11 cellular contexts compared by ENCODE assay signal in the genomic region with DNA sequence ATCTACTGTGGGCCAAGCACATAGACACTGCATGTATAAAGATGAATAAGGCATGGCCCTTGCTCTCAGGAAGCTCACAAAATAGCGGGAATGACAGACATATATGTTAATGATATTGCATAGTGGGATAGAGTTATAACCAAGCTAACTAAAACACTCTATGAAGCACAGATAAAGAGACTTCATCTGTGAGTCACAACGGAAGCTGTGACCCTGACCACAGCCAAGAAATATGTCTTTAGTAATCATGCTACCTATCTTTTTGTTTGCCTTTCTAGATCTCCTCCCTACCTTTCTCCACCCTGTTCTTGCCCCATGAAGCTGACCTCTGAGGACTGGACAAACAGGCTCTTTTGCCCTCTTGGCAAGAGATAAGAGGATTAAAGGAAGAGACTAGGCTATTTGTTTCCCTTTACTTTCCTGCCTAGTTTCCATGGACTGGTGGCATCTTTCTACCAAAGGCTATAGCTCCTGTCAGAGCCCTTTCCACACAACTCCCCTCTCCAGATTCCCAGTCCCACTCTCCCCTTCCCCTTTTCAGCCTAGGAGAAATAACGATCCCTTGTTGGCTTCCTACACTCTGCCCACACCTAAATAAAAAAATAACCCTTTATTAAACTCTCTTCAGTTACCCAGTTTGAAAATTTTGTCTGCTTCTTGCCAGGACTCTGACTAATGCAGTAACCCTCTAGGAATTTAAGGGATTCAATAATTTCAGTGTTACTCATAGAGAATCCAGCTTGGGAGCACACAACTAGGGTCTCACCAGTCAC.
DNase-seq lines count a peak whose midpoint lies in the region; ATAC-seq and TF ChIP-seq lines count a peak whose summit lies in the region.
"Had no signal": no experiment of that assay in that cellular context is flagged by ENCODE, and none has a peak within 500 bp of the region (broad histone marks: within the 10 kb centered on the region; RNA-seq: fewer than 3 reads in every experiment).

No MANE protein-coding gene starts in this region.

- no peaks in the 10 kb centered on the region for H3K36me3 ChIP-seq in left lung
- H3K36me3 ChIP-seq: cardiac muscle cell had no signal

- H3K27me3 ChIP-seq in left lung: no peaks in the 10 kb centered on the region
- H3K27me3 ChIP-seq: cardiac muscle cell had no signal

- peak overlapping the region in 1 of 2 donors; percentile 48 for H3K27ac Mint-ChIP-seq in activated naive CD4-positive, alpha-beta T cell treated with anti-CD3 and anti-CD28 coated beads, Interleukin-2, amount 50 U/mL, for 72 hours
- H3K27ac Mint-ChIP-seq: CD4-positive, CD25-positive, alpha-beta regulatory T cell had no signal

- H3K27ac ChIP-seq in left lung: peak overlapping the region in 1 of 2 donors; percentile 64
- H3K27ac ChIP-seq: cardiac muscle cell had no signal

- TF ChIP-seq CTCF in astrocyte of the cerebellum (IDR thresholded peaks at IDR 0.05; ENCODE audit: low read depth, low read length, missing control alignments): no peak
- TF ChIP-seq CTCF in left lung (IDR thresholded peaks at IDR 0.05): no peak

- no peaks in the 10 kb centered on the region for H3K9me3 ChIP-seq in left lung

- intact Hi-C loops in left lung (cut with DNase I): no loop called here

- H3K36me3 Mint-ChIP-seq in activated naive CD4-positive, alpha-beta T cell treated with anti-CD3 and anti-CD28 coated beads, Interleukin-2, amount 50 U/mL, for 72 hours: no peaks in the 10 kb centered on the region
- H3K36me3 Mint-ChIP-seq: CD4-positive, CD25-positive, alpha-beta regulatory T cell had no signal

- ATAC-seq in left lung: peak; percentile 77
- no peak for ATAC-seq in HG03196 (IDR thresholded peaks at IDR 0.05; ENCODE audit: unreplicated experiment)
- ATAC-seq in activated naive CD4-positive, alpha-beta T cell treated with anti-CD3 and anti-CD28 coated beads, Interleukin-2, amount 50 U/mL, for 72 hours: no peak

- H3K9me3 Mint-ChIP-seq in activated naive CD4-positive, alpha-beta T cell treated with anti-CD3 and anti-CD28 coated beads, Interleukin-2, amount 50 U/mL, for 72 hours: no peaks in the 10 kb centered on the region

- in situ Hi-C loops in astrocyte of the cerebellum (cut with HindIII; ENCODE audit: low sequenced_read_pairs): no loop called here

- peaks cover 0 to 12% of the 10 kb centered on the region in 2 donors for H3K4me1 ChIP-seq in left lung

- no peak overlapping the region for H3K4me3 ChIP-seq in astrocyte of the cerebellum (ENCODE audit: low read depth, low read length)
- no peak overlapping the region for H3K4me3 ChIP-seq in left lung
- H3K4me3 ChIP-seq: cardiac muscle cell had no signal

- DNase-seq in AG08395 (ENCODE audit: low spot score) (peak; percentile 78), HT1080 (ENCODE audit: low read depth) (peak; percentile 92), astrocyte of the cerebellum (ENCODE audit: low read depth) (peak; percentile 37), left lung (no peak), NCI-H146 (lab: John Stamatoyannopoulos, UW) (no peak), DMS 273 (lab: John Stamatoyannopoulos, UW; ENCODE audit: unreplicated experiment) (no peak)
- no peak for DNase-seq in activated naive CD4-positive, alpha-beta T cell treated with anti-CD3 and anti-CD28 coated beads, Interleukin-2, amount 50 U/mL, for 72 hours (ENCODE audit: low spot score in 2 of 2)
- DNase-seq: CD4-positive, CD25-positive, alpha-beta regulatory T cell; NCI-H2171 treated with DMSO at 0.1 percent for 48 hours had no signal

Comparison
In these comparisons a context has a peak if more than half of its experiments do, and no peak if none do; other contexts are left out.
1. DNase-seq: peak in AG08395 (single experiment), HT1080 (single experiment) and astrocyte of the cerebellum (single experiment); none in left lung (0 of 2), NCI-H146 (single experiment), activated naive CD4-positive, alpha-beta T cell treated with anti-CD3 and anti-CD28 coated beads, Interleukin-2, amount 50 U/mL, for 72 hours (0 of 2) and DMS 273 (single experiment).